In genomic region chr12:6612247-6612646, GRCh38 we compare ENCODE assay signal across 8 cellular contexts. TPM values are rescaled to one million over a fixed set of nuclear protein-coding genes. Genes with fewer than 3 reads are reported as not detected.
DNase-seq lines count a peak whose midpoint lies in the region; ATAC-seq, FAIRE-seq and TF ChIP-seq lines count a peak whose summit lies in the region.

No MANE protein-coding gene starts in this region.

- no peaks in the 10 kb centered on the region for H4K20me1 ChIP-seq in HepG2 (ENCODE audit: insufficient read depth, low read length)

- TF ChIP-seq EP300 in HepG2 (IDR thresholded peaks at IDR 0.05; ENCODE audit: low read depth in 2 of 2, low read length in 2 of 2) (no peak), HepG2 (CRISPR knock-in tag; IDR thresholded peaks at IDR 0.05; ENCODE audit: borderline replicate concordance) (no peak)

- no peak for FAIRE-seq in HepG2 (lab: Jason Lieb, UNC)

- no peak for TF ChIP-seq RAD21 in HepG2 (CRISPR knock-in tag; IDR thresholded peaks at IDR 0.05)

- CTCF ChIA-PET in HepG2 (lab: Yijun Ruan, JAX; ENCODE audit: low intra/inter-chr PET ratio, low total read pairs): no interaction called here

- H3K4me3 ChIP-seq in HepG2 (replicated peaks in 1 of 3; ENCODE audit: insufficient read depth in 1 of 3, low read depth in 2 of 3, low read length in 3 of 3): peak overlapping the region in 2 of 3 experiments; percentile 34 to 75; a peak in 2 of 6 replicates
- H3K4me3 ChIP-seq in right lobe of liver: no peak overlapping the region
- H3K4me3 ChIP-seq in mucosa of rectum (ENCODE audit: low read length in 2 of 2): no peak overlapping the region
- H3K4me3 ChIP-seq in vagina: peak overlapping the region; percentile 31 to 33

- ATAC-seq in HepG2 (no peak), right lobe of liver (no peak), GM18870 (IDR thresholded peaks at IDR 0.05; ENCODE audit: unreplicated experiment) (no peak)
- ATAC-seq in activated naive CD8-positive, alpha-beta T cell treated with anti-CD3 and anti-CD28 coated beads, Interleukin-2, amount 50 U/mL, for 24 hours: no peak

- H3K79me2 ChIP-seq in HepG2 (ENCODE audit: insufficient read depth, low read length): no peaks in the 10 kb centered on the region

- H3K4me1 ChIP-seq in HepG2 (ENCODE audit: insufficient read depth, low read length) (peaks cover 49% of the 10 kb centered on the region), right lobe of liver (peaks cover 0 to 20% (median 7%) of the 10 kb centered on the region in 4 donors), mucosa of rectum (ENCODE audit: control insufficient read depth in 2 of 2, insufficient read depth in 2 of 2, low read length in 2 of 2) (peaks cover 34 to 35% of the 10 kb centered on the region in 2 donors), vagina (peaks cover 33% of the 10 kb centered on the region)

- no peaks in the 10 kb centered on the region for H3K36me3 Mint-ChIP-seq in activated naive CD8-positive, alpha-beta T cell treated with anti-CD3 and anti-CD28 coated beads, Interleukin-2, amount 50 U/mL, for 24 hours (ENCODE audit: low read depth)

- no peaks in the 10 kb centered on the region for H3K9me3 Mint-ChIP-seq in activated naive CD8-positive, alpha-beta T cell treated with anti-CD3 and anti-CD28 coated beads, Interleukin-2, amount 50 U/mL, for 24 hours

- TF ChIP-seq CTCF in HepG2 (CRISPR knock-in tag; IDR thresholded peaks at IDR 0.05) (no peak), right lobe of liver (IDR thresholded peaks at IDR 0.05) (no peak), vagina (IDR thresholded peaks at IDR 0.05) (no peak)

- peak overlapping the region; percentile 100 for H3K4me2 ChIP-seq in HepG2 (ENCODE audit: low read depth, low read length)

- H3K9ac ChIP-seq in HepG2 (ENCODE audit: insufficient read depth, low read depth, low read length) (no peak overlapping the region), mucosa of rectum (ENCODE audit: low read depth in 1 of 2, low read length in 2 of 2) (no peak overlapping the region)

- H3K9me3 ChIP-seq in HepG2 (ENCODE audit: low read length): no peaks in the 10 kb centered on the region
- H3K9me3 ChIP-seq in right lobe of liver: no peaks in the 10 kb centered on the region
- no peaks in the 10 kb centered on the region for H3K9me3 ChIP-seq in mucosa of rectum (ENCODE audit: control insufficient read depth in 2 of 2, low read length in 2 of 2)
- no peaks in the 10 kb centered on the region for H3K9me3 ChIP-seq in vagina

- H3K36me3 ChIP-seq in HepG2 (replicated peaks in 1 of 2; ENCODE audit: control insufficient read depth in 1 of 2, insufficient read depth in 2 of 2, low read length in 2 of 2) (no peaks in the 10 kb centered on the region), right lobe of liver (no peaks in the 10 kb centered on the region), mucosa of rectum (ENCODE audit: control insufficient read depth in 2 of 2, insufficient read depth in 2 of 2, low read length in 2 of 2) (no peaks in the 10 kb centered on the region), vagina (no peaks in the 10 kb centered on the region)

- in situ Hi-C loops in HepG2 (cut with HindIII; ENCODE audit: extremely low pct_ligation_motif_present, low pct_unique_long_range_greater_than_20kb): no loop called here

- WGBS in HepG2 (ENCODE audit: low lambda C conversion rate): 63% methylated on average over 6 of the region's 6 CpGs
- 36% methylated on average over 2 of the region's 6 CpGs for WGBS in right lobe of liver (ENCODE audit: insufficient coverage, low coverage, low lambda C conversion rate, missing lambda C conversion rate)

- H3K27ac ChIP-seq in HepG2 (ENCODE audit: extremely low read length, insufficient read depth, low read length): no peak overlapping the region
- H3K27ac ChIP-seq in right lobe of liver: no peak overlapping the region
- H3K27ac ChIP-seq in mucosa of rectum (ENCODE audit: low read depth in 2 of 2, low read length in 2 of 2): peak overlapping the region; percentile 88 to 96
- peak overlapping the region; percentile 94 for H3K27ac ChIP-seq in vagina

- intact Hi-C loops in HepG2 (cut with micrococcal nuclease; ENCODE audit: unreplicated experiment) (loop anchor here (10.0 kb wide), 1 partner anchor 213 kb away; the partner anchor contains the start of genes GPR162 and P3H3), right lobe of liver (cut with DNase I) (no loop called here), vagina (cut with DNase I) (no loop called here)

- peaks cover 42% of the 10 kb centered on the region for H3K4me1 Mint-ChIP-seq in activated naive CD8-positive, alpha-beta T cell treated with anti-CD3 and anti-CD28 coated beads, Interleukin-2, amount 50 U/mL, for 24 hours

- H3K27me3 Mint-ChIP-seq in activated naive CD8-positive, alpha-beta T cell treated with anti-CD3 and anti-CD28 coated beads, Interleukin-2, amount 50 U/mL, for 24 hours: no peaks in the 10 kb centered on the region

- POLR2A ChIA-PET in HepG2 (lab: Yijun Ruan, JAX): interaction anchor here (1.4 to 3.0 kb wide), 8 partner anchors 44 to 261 kb away, joined by 4 to 30 read pairs (median 13); partner anchors contain the start of genes CDCA3, COPS7A, GAPDH and NOP2

- TF ChIP-seq POLR2A in HepG2 (IDR thresholded peaks at IDR 0.05; ENCODE audit: insufficient read depth in 1 of 2, low read depth in 2 of 2, low read length in 2 of 2): no peak
- no peak for TF ChIP-seq POLR2A in right lobe of liver (IDR thresholded peaks at IDR 0.05)
- no peak for TF ChIP-seq POLR2A in vagina (IDR thresholded peaks at IDR 0.05)

- DNase-seq in HepG2 (ENCODE audit: low spot score) (no peak), right lobe of liver (no peak), vagina (ENCODE audit: extremely low spot score in 2 of 2) (no peak), HK-2 (ENCODE audit: unreplicated experiment) (no peak), NCI-H524 treated with DMSO at 0.1 percent for 48 hours (lab: John Stamatoyannopoulos, UW) (no peak)
- no peak for DNase-seq in activated naive CD8-positive, alpha-beta T cell treated with anti-CD3 and anti-CD28 coated beads, Interleukin-2, amount 50 U/mL, for 24 hours

- no peak overlapping the region for H2AFZ ChIP-seq in HepG2 (ENCODE audit: low read length)

- BruUV-seq in HepG2 (replicated peaks; lab: Mats Ljungman, UMichigan): no TSS peak

- H3K27me3 ChIP-seq in HepG2 (ENCODE audit: control insufficient read depth in 1 of 2, insufficient read depth in 2 of 2, low read length in 2 of 2) (no peaks in the 10 kb centered on the region), right lobe of liver (no peaks in the 10 kb centered on the region), mucosa of rectum (ENCODE audit: control insufficient read depth in 2 of 2, insufficient read depth in 2 of 2, low read length in 2 of 2) (no peaks in the 10 kb centered on the region), vagina (no peaks in the 10 kb centered on the region)

- H3K27ac Mint-ChIP-seq in activated naive CD8-positive, alpha-beta T cell treated with anti-CD3 and anti-CD28 coated beads, Interleukin-2, amount 50 U/mL, for 24 hours: peak overlapping the region; percentile 31

- no peak overlapping the region for H3K4me3 Mint-ChIP-seq in activated naive CD8-positive, alpha-beta T cell treated with anti-CD3 and anti-CD28 coated beads, Interleukin-2, amount 50 U/mL, for 24 hours

RNA-seq across cellular contexts. Expression of gene CHD4, which starts 5.1 kb away (rescaled TPM):
- total RNA-seq in HepG2 (2016; rRNA removed; fragmentation: Illumina TruSeq; extraction: Trizol) (148 and 156 TPM in 2 replicates), right lobe of liver (100 to 1,000 TPM in 1 of 6 experiments, 10 to 100 TPM in 5; 66.7 to 102 (median 82.3) TPM), vagina (152 TPM)
- 15.5 and 17.3 TPM in 2 replicates for total RNA-seq in HepG2 (2016; cell fraction: cytosol; rRNA removed; fragmentation: Illumina TruSeq; extraction: Trizol; ENCODE audit: low read depth)
- 147 and 150 TPM in 2 replicates for total RNA-seq in HepG2 (2016; cell fraction: insoluble cytoplasmic fraction; rRNA removed; fragmentation: Illumina TruSeq; extraction: Trizol)
- total RNA-seq in HepG2 (2016; cell fraction: membrane; rRNA removed; fragmentation: Illumina TruSeq; extraction: Trizol): 36.3 and 39.7 TPM in 2 replicates
- total RNA-seq in HepG2 (2016; cell fraction: nucleus; rRNA removed; fragmentation: Illumina TruSeq; extraction: Trizol): 250 and 271 TPM in 2 replicates
- polyA plus RNA-seq in HepG2 (2011; rRNA removed): 76.2 and 82.8 TPM in 2 replicates
- 64.8 and 67.1 TPM in 2 replicates for polyA plus RNA-seq in HepG2 (2011; cell fraction: cytosol; rRNA removed)
- 148 and 172 TPM in 2 replicates for polyA plus RNA-seq in HepG2 (2011; cell fraction: nucleus; rRNA removed)
- polyA plus RNA-seq in HepG2 (2012): 74.3 and 85.1 TPM in 2 replicates
- polyA plus RNA-seq in HepG2 (2016; cell fraction: cytosol; fragmentation: Illumina TruSeq; extraction: Trizol; ENCODE audit: low read depth): 8.7 and 9.0 TPM in 2 replicates
- 121 and 138 TPM in 2 replicates for polyA plus RNA-seq in HepG2 (2016; cell fraction: insoluble cytoplasmic fraction; fragmentation: Illumina TruSeq; extraction: Trizol; ENCODE audit: low read depth)
- polyA plus RNA-seq in HepG2 (2016; cell fraction: membrane; fragmentation: Illumina TruSeq; extraction: Trizol; ENCODE audit: low read depth): 17.5 and 22.9 TPM in 2 replicates
- polyA plus RNA-seq in HepG2 (2016; cell fraction: nucleus; fragmentation: Illumina TruSeq; extraction: Trizol; ENCODE audit: insufficient read depth, low read depth): 343 and 358 TPM in 2 replicates
- polyA minus RNA-seq in HepG2 (2011; rRNA and poly(A)+ RNA removed; ENCODE audit: low replicate concordance): 130 and 210 TPM in 2 replicates
- polyA minus RNA-seq in HepG2 (2011; cell fraction: cytosol; rRNA and poly(A)+ RNA removed): 76.1 and 89.0 TPM in 2 replicates
- 87.0 and 130 TPM in 2 replicates for polyA minus RNA-seq in HepG2 (2011; cell fraction: nucleus; rRNA and poly(A)+ RNA removed)

RNA-seq across cellular contexts. Expression of gene LPAR5, which starts 23.5 kb away (rescaled TPM):
- total RNA-seq in HepG2 (2016; rRNA removed; fragmentation: Illumina TruSeq; extraction: Trizol) (0.07 and 0.09 TPM in 2 replicates), right lobe of liver (1 to 10 TPM in 1 of 6 experiments, under 1 TPM in 5; 0.31 to 1.5 (median 0.78) TPM), vagina (7.4 TPM)
- total RNA-seq in HepG2 (2016; cell fraction: cytosol; rRNA removed; fragmentation: Illumina TruSeq; extraction: Trizol; ENCODE audit: low read depth): not detected in 2 replicates
- 0.06 and 0.09 TPM in 2 replicates for total RNA-seq in HepG2 (2016; cell fraction: insoluble cytoplasmic fraction; rRNA removed; fragmentation: Illumina TruSeq; extraction: Trizol)
- total RNA-seq in HepG2 (2016; cell fraction: membrane; rRNA removed; fragmentation: Illumina TruSeq; extraction: Trizol): 0.09 TPM in 1 of 2 replicates, not detected in the other
- not detected in 2 replicates for total RNA-seq in HepG2 (2016; cell fraction: nucleus; rRNA removed; fragmentation: Illumina TruSeq; extraction: Trizol)
- polyA plus RNA-seq in HepG2 (2011; rRNA removed): 0.17 and 0.32 TPM in 2 replicates
- 0.19 and 0.32 TPM in 2 replicates for polyA plus RNA-seq in HepG2 (2011; cell fraction: cytosol; rRNA removed)
- 0.36 and 0.40 TPM in 2 replicates for polyA plus RNA-seq in HepG2 (2011; cell fraction: nucleus; rRNA removed)
- polyA plus RNA-seq in HepG2 (2012): 0.17 and 0.32 TPM in 2 replicates
- 0.05 TPM in 1 of 2 replicates, not detected in the other for polyA plus RNA-seq in HepG2 (2016; cell fraction: cytosol; fragmentation: Illumina TruSeq; extraction: Trizol; ENCODE audit: low read depth)
- not detected in 2 replicates for polyA plus RNA-seq in HepG2 (2016; cell fraction: insoluble cytoplasmic fraction; fragmentation: Illumina TruSeq; extraction: Trizol; ENCODE audit: low read depth)
- not detected in 2 replicates for polyA plus RNA-seq in HepG2 (2016; cell fraction: membrane; fragmentation: Illumina TruSeq; extraction: Trizol; ENCODE audit: low read depth)
- 0.22 TPM in 1 of 2 replicates, not detected in the other for polyA plus RNA-seq in HepG2 (2016; cell fraction: nucleus; fragmentation: Illumina TruSeq; extraction: Trizol; ENCODE audit: insufficient read depth, low read depth)
- polyA minus RNA-seq in HepG2 (2011; rRNA and poly(A)+ RNA removed; ENCODE audit: low replicate concordance): 0.98 and 5.8 TPM in 2 replicates
- polyA minus RNA-seq in HepG2 (2011; cell fraction: cytosol; rRNA and poly(A)+ RNA removed): 0.69 and 0.88 TPM in 2 replicates
- polyA minus RNA-seq in HepG2 (2011; cell fraction: nucleus; rRNA and poly(A)+ RNA removed): 0.37 TPM in 1 of 2 replicates, not detected in the other

RNA-seq across cellular contexts. Expression of gene ACRBP, which starts 35.0 kb away (rescaled TPM):
- total RNA-seq in HepG2 (2016; rRNA removed; fragmentation: Illumina TruSeq; extraction: Trizol): not detected in 2 replicates
- 0.61 TPM in 1 of 2 replicates, not detected in the other for total RNA-seq in HepG2 (2016; cell fraction: cytosol; rRNA removed; fragmentation: Illumina TruSeq; extraction: Trizol; ENCODE audit: low read depth)
- 0.11 TPM in 1 of 2 replicates, not detected in the other for total RNA-seq in HepG2 (2016; cell fraction: insoluble cytoplasmic fraction; rRNA removed; fragmentation: Illumina TruSeq; extraction: Trizol)
- not detected in 2 replicates for total RNA-seq in HepG2 (2016; cell fraction: membrane; rRNA removed; fragmentation: Illumina TruSeq; extraction: Trizol)
- total RNA-seq in HepG2 (2016; cell fraction: nucleus; rRNA removed; fragmentation: Illumina TruSeq; extraction: Trizol): 0.43 TPM in 1 of 2 replicates, not detected in the other
- polyA plus RNA-seq in HepG2 (2011; rRNA removed): 0.37 and 0.46 TPM in 2 replicates
- polyA plus RNA-seq in HepG2 (2011; cell fraction: cytosol; rRNA removed): 0.17 and 0.28 TPM in 2 replicates
- polyA plus RNA-seq in HepG2 (2011; cell fraction: nucleus; rRNA removed): 2.4 and 3.2 TPM in 2 replicates
- polyA plus RNA-seq in HepG2 (2012): 0.19 and 0.63 TPM in 2 replicates
- not detected in 2 replicates for polyA plus RNA-seq in HepG2 (2016; cell fraction: cytosol; fragmentation: Illumina TruSeq; extraction: Trizol; ENCODE audit: low read depth)
- not detected in 2 replicates for polyA plus RNA-seq in HepG2 (2016; cell fraction: insoluble cytoplasmic fraction; fragmentation: Illumina TruSeq; extraction: Trizol; ENCODE audit: low read depth)
- not detected in 2 replicates for polyA plus RNA-seq in HepG2 (2016; cell fraction: membrane; fragmentation: Illumina TruSeq; extraction: Trizol; ENCODE audit: low read depth)
- not detected in 2 replicates for polyA plus RNA-seq in HepG2 (2016; cell fraction: nucleus; fragmentation: Illumina TruSeq; extraction: Trizol; ENCODE audit: insufficient read depth, low read depth)
- polyA minus RNA-seq in HepG2 (2011; rRNA and poly(A)+ RNA removed; ENCODE audit: low replicate concordance): 1.1 and 2.1 TPM in 2 replicates
- not detected in 2 replicates for polyA minus RNA-seq in HepG2 (2011; cell fraction: cytosol; rRNA and poly(A)+ RNA removed)
- polyA minus RNA-seq in HepG2 (2011; cell fraction: nucleus; rRNA and poly(A)+ RNA removed): 0.99 and 1.0 TPM in 2 replicates
- 1 to 10 TPM in 4 of 6 experiments, under 1 TPM in 1, not detected in 1; 0.95 to 3.3 (median 1.7) TPM for total RNA-seq in right lobe of liver
- total RNA-seq in vagina: 0.74 TPM

RNA-seq across cellular contexts. Expression of gene NOP2, which starts 44.2 kb away (rescaled TPM):
- total RNA-seq in HepG2 (2016; rRNA removed; fragmentation: Illumina TruSeq; extraction: Trizol) (50.0 and 56.7 TPM in 2 replicates), right lobe of liver (10 to 100 TPM; 12.6 to 20.1 (median 18.5) TPM), vagina (43.0 TPM)
- 12.9 and 15.9 TPM in 2 replicates for total RNA-seq in HepG2 (2016; cell fraction: cytosol; rRNA removed; fragmentation: Illumina TruSeq; extraction: Trizol; ENCODE audit: low read depth)
- 47.8 and 60.1 TPM in 2 replicates for total RNA-seq in HepG2 (2016; cell fraction: insoluble cytoplasmic fraction; rRNA removed; fragmentation: Illumina TruSeq; extraction: Trizol)
- 14.5 and 16.3 TPM in 2 replicates for total RNA-seq in HepG2 (2016; cell fraction: membrane; rRNA removed; fragmentation: Illumina TruSeq; extraction: Trizol)
- total RNA-seq in HepG2 (2016; cell fraction: nucleus; rRNA removed; fragmentation: Illumina TruSeq; extraction: Trizol): 58.7 and 75.9 TPM in 2 replicates
- 47.3 and 52.9 TPM in 2 replicates for polyA plus RNA-seq in HepG2 (2011; rRNA removed)
- polyA plus RNA-seq in HepG2 (2011; cell fraction: cytosol; rRNA removed): 23.1 and 25.0 TPM in 2 replicates
- polyA plus RNA-seq in HepG2 (2011; cell fraction: nucleus; rRNA removed): 189 and 191 TPM in 2 replicates
- polyA plus RNA-seq in HepG2 (2012): 39.3 and 51.1 TPM in 2 replicates
- polyA plus RNA-seq in HepG2 (2016; cell fraction: cytosol; fragmentation: Illumina TruSeq; extraction: Trizol; ENCODE audit: low read depth): 5.0 and 5.2 TPM in 2 replicates
- 58.8 and 61.3 TPM in 2 replicates for polyA plus RNA-seq in HepG2 (2016; cell fraction: insoluble cytoplasmic fraction; fragmentation: Illumina TruSeq; extraction: Trizol; ENCODE audit: low read depth)
- polyA plus RNA-seq in HepG2 (2016; cell fraction: membrane; fragmentation: Illumina TruSeq; extraction: Trizol; ENCODE audit: low read depth): 8.6 and 9.0 TPM in 2 replicates
- polyA plus RNA-seq in HepG2 (2016; cell fraction: nucleus; fragmentation: Illumina TruSeq; extraction: Trizol; ENCODE audit: insufficient read depth, low read depth): 230 and 250 TPM in 2 replicates
- polyA minus RNA-seq in HepG2 (2011; rRNA and poly(A)+ RNA removed; ENCODE audit: low replicate concordance): 70.3 and 126 TPM in 2 replicates
- 17.4 and 20.0 TPM in 2 replicates for polyA minus RNA-seq in HepG2 (2011; cell fraction: cytosol; rRNA and poly(A)+ RNA removed)
- 63.5 and 67.9 TPM in 2 replicates for polyA minus RNA-seq in HepG2 (2011; cell fraction: nucleus; rRNA and poly(A)+ RNA removed)

RNA-seq across cellular contexts. Expression of gene ING4, which starts 50.7 kb away (rescaled TPM):
- total RNA-seq in HepG2 (2016; rRNA removed; fragmentation: Illumina TruSeq; extraction: Trizol): 12.7 and 14.4 TPM in 2 replicates
- total RNA-seq in HepG2 (2016; cell fraction: cytosol; rRNA removed; fragmentation: Illumina TruSeq; extraction: Trizol; ENCODE audit: low read depth): 2.9 and 3.4 TPM in 2 replicates
- total RNA-seq in HepG2 (2016; cell fraction: insoluble cytoplasmic fraction; rRNA removed; fragmentation: Illumina TruSeq; extraction: Trizol): 13.3 and 14.0 TPM in 2 replicates
- total RNA-seq in HepG2 (2016; cell fraction: membrane; rRNA removed; fragmentation: Illumina TruSeq; extraction: Trizol): 5.1 and 6.2 TPM in 2 replicates
- 11.6 and 13.4 TPM in 2 replicates for total RNA-seq in HepG2 (2016; cell fraction: nucleus; rRNA removed; fragmentation: Illumina TruSeq; extraction: Trizol)
- polyA plus RNA-seq in HepG2 (2011; rRNA removed): 32.4 and 34.2 TPM in 2 replicates
- 22.0 and 28.2 TPM in 2 replicates for polyA plus RNA-seq in HepG2 (2011; cell fraction: cytosol; rRNA removed)
- polyA plus RNA-seq in HepG2 (2011; cell fraction: nucleus; rRNA removed): 105 and 110 TPM in 2 replicates
- 22.9 and 25.8 TPM in 2 replicates for polyA plus RNA-seq in HepG2 (2012)
- polyA plus RNA-seq in HepG2 (2016; cell fraction: cytosol; fragmentation: Illumina TruSeq; extraction: Trizol; ENCODE audit: low read depth): 2.6 and 2.9 TPM in 2 replicates
- 12.1 and 12.8 TPM in 2 replicates for polyA plus RNA-seq in HepG2 (2016; cell fraction: insoluble cytoplasmic fraction; fragmentation: Illumina TruSeq; extraction: Trizol; ENCODE audit: low read depth)
- 3.7 and 4.9 TPM in 2 replicates for polyA plus RNA-seq in HepG2 (2016; cell fraction: membrane; fragmentation: Illumina TruSeq; extraction: Trizol; ENCODE audit: low read depth)
- 28.8 and 29.1 TPM in 2 replicates for polyA plus RNA-seq in HepG2 (2016; cell fraction: nucleus; fragmentation: Illumina TruSeq; extraction: Trizol; ENCODE audit: insufficient read depth, low read depth)
- 11.6 and 18.9 TPM in 2 replicates for polyA minus RNA-seq in HepG2 (2011; rRNA and poly(A)+ RNA removed; ENCODE audit: low replicate concordance)
- 3.6 and 5.9 TPM in 2 replicates for polyA minus RNA-seq in HepG2 (2011; cell fraction: cytosol; rRNA and poly(A)+ RNA removed)
- polyA minus RNA-seq in HepG2 (2011; cell fraction: nucleus; rRNA and poly(A)+ RNA removed): 25.4 and 28.7 TPM in 2 replicates
- 10 to 100 TPM; 10.6 to 20.0 (median 17.0) TPM for total RNA-seq in right lobe of liver
- 45.7 TPM for total RNA-seq in vagina

Comparison
In these comparisons a context has a peak if more than half of its experiments do, and no peak if none do; other contexts are left out.
1. H3K4me3 ChIP-seq: peak in HepG2 (2 of 3) and vagina (2 of 2); none in right lobe of liver (0 of 3) and mucosa of rectum (0 of 2).
2. H3K27ac ChIP-seq: peak in mucosa of rectum (2 of 2) and vagina (single experiment); none in HepG2 (single experiment) and right lobe of liver (0 of 3).